17 cellular contexts compared by ENCODE assay signal in the genomic region with DNA sequence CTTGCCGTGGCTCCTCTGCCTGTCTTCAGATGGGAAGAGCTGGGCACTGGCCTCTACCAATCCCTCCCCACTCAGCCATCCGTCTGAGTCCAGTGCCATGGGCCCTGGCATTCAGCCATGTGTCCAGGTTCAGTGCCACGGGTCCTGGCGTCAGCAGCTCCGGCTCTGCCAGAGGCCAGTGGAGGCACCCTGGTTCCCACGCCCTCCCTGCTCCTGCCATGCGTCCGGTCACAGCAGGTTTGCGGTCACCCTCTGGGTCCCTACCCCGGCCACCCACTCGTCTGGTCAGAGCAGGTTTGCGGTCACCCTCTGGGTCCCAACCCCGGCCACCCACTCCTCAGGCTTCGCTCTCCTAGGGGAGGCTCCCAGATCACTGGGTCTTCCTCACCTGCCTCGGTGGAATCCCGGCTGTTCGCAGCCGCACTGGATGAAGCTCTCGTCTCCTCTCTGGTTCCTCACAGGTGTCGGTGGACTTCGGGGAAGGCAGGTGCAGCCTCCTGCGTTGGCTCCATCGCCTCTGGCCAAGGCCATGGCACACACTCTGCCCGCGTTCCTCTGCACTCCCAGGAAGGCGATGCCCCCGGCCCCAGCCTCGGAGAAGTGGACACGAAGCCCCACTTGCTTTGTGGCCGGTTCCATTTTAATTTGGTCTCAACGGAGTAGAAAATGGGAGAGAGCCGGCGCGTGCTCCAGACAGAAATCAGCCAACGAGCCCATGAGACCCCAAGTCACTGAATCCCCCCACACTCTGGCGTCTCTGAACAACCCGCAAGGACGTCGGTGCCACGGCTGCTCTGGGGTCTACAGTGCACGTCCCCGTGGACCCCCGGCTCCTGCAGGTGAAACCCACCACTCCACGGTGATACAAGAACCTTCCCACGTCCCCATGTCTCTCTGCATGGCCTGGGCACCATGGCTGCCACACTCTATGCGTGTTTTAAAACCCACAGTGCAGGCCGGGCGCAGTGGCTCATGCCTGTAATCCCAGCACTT. TPM values are rescaled to one million over a fixed set of nuclear protein-coding genes. Genes with fewer than 3 reads are reported as not detected.
DNase-seq lines count a peak whose midpoint lies in the region; ATAC-seq and TF ChIP-seq lines count a peak whose summit lies in the region.
"Had no signal": no experiment of that assay in that cellular context is flagged by ENCODE, and none has a peak within 500 bp of the region (broad histone marks: within the 10 kb centered on the region; RNA-seq: fewer than 3 reads in every experiment).

No MANE protein-coding gene starts in this region.

- no peaks in the 10 kb centered on the region for H3K9me3 Mint-ChIP-seq in naive thymus-derived CD8-positive, alpha-beta T cell
- H3K9me3 Mint-ChIP-seq: CD8-positive, alpha-beta T cell; IgD-negative memory B cell had no signal

- H3K4me3 ChIP-seq in right cardiac atrium (ENCODE audit: low read length): no peak overlapping the region
- no peak overlapping the region for H3K4me3 ChIP-seq in heart left ventricle
- H3K4me3 ChIP-seq: HAP-1, PC-9 had no signal

- H3K27me3 ChIP-seq in right cardiac atrium (ENCODE audit: control insufficient read depth, insufficient read depth) (no peaks in the 10 kb centered on the region), heart left ventricle (peaks cover 0 to 32% (median 6%) of the 10 kb centered on the region in 9 donors)

- POLR2A ChIA-PET in naive thymus-derived CD8-positive, alpha-beta T cell (lab: Charles Lee): interaction anchor here (1.3 kb wide), 1 partner anchor 9 kb away, joined by 3 read pairs; no protein-coding TSS in a partner anchor

- H3K27ac Mint-ChIP-seq in naive thymus-derived CD8-positive, alpha-beta T cell: peak overlapping the region; percentile 20 to 100 (median 72)

- H3K36me3 Mint-ChIP-seq in naive thymus-derived CD8-positive, alpha-beta T cell: no peaks in the 10 kb centered on the region
- H3K36me3 Mint-ChIP-seq: CD8-positive, alpha-beta T cell had no signal

- no peak overlapping the region for H3K27ac ChIP-seq in right cardiac atrium (ENCODE audit: low read length)
- H3K27ac ChIP-seq in heart left ventricle: no peak overlapping the region
- H3K27ac ChIP-seq: PC-9 had no signal

- TF ChIP-seq POLR2A in heart left ventricle (IDR thresholded peaks at IDR 0.05): no peak

- peaks cover 39 to 81% (median 72%) of the 10 kb centered on the region in 4 donors for H3K4me1 Mint-ChIP-seq in naive thymus-derived CD8-positive, alpha-beta T cell

- no peaks in the 10 kb centered on the region for H3K36me3 ChIP-seq in heart left ventricle
- H3K36me3 ChIP-seq: HAP-1 had no signal

- no peak for TF ChIP-seq CTCF in heart left ventricle (IDR thresholded peaks at IDR 0.05)

- H3K9me3 ChIP-seq in right cardiac atrium (ENCODE audit: control insufficient read depth, low read length) (no peaks in the 10 kb centered on the region), heart left ventricle (no peaks in the 10 kb centered on the region)
- H3K9me3 ChIP-seq: HAP-1 had no signal

- DNase-seq in right cardiac atrium (peak in 2 of 3 donors; percentile 44 to 46), heart left ventricle (no peak), cerebellar cortex (ENCODE audit: low spot score) (peak; percentile 69), posterior vena cava (ENCODE audit: low spot score) (no peak), MV-4-11 (lab: John Stamatoyannopoulos, UW) (no peak), NCI-H2227 treated with DMSO at 0.1 percent for 48 hours (lab: John Stamatoyannopoulos, UW) (no peak)
- no peak for DNase-seq in naive thymus-derived CD8-positive, alpha-beta T cell
- DNase-seq: ACHN; AML-193; CD8-positive, alpha-beta T cell; DMS79; NCI-H1105 treated with DMSO at 0.1 percent for 48 hours; NCI-H187 treated with DMSO at 0.1 percent for 48 hours; NCI-H446 treated with DMSO at 0.1 percent for 48 hours; PC-9 had no signal

- intact Hi-C loops in right cardiac atrium (cut with DNase I) (no loop called here), heart left ventricle (cut with DNase I) (no loop called here), posterior vena cava (cut with DNase I) (no loop called here)

- ATAC-seq in right cardiac atrium: no peak
- ATAC-seq in heart left ventricle: no peak
- ATAC-seq in naive thymus-derived CD8-positive, alpha-beta T cell: no peak
- ATAC-seq: CD8-positive, alpha-beta T cell had no signal

- H3K4me3 Mint-ChIP-seq in naive thymus-derived CD8-positive, alpha-beta T cell: peak overlapping the region in 3 of 10 donors; percentile 14 to 50 (median 26)
- H3K4me3 Mint-ChIP-seq: CD8-positive, alpha-beta T cell had no signal

- no peaks in the 10 kb centered on the region for H3K27me3 Mint-ChIP-seq in naive thymus-derived CD8-positive, alpha-beta T cell
- H3K27me3 Mint-ChIP-seq: IgD-negative memory B cell had no signal

- H3K4me1 ChIP-seq in right cardiac atrium (ENCODE audit: control insufficient read depth, insufficient read depth, low read length) (no peaks in the 10 kb centered on the region), heart left ventricle (peaks cover 0 to 12% (median 0%) of the 10 kb centered on the region in 12 donors)
- H3K4me1 ChIP-seq: HAP-1 had no signal

- WGBS in right cardiac atrium: 88% methylated on average over 48 of the region's 48 CpGs
- 87 to 93% (median 89%) methylated on average over 44 to 48 of the region's 48 CpGs for WGBS in heart left ventricle, 4 donors

RNA-seq across cellular contexts. Expression of a gene that starts 47.8 kb away (rescaled TPM):
- total RNA-seq in right cardiac atrium: 10 to 100 TPM; 50.4 to 65.0 (median 54.7) TPM
- 36.4 TPM for polyA plus RNA-seq in right cardiac atrium
- total RNA-seq in heart left ventricle: 10 to 100 TPM; 23.0 to 88.2 (median 45.4) TPM
- 10 to 100 TPM; 35.4 to 40.0 TPM for polyA plus RNA-seq in heart left ventricle
- 100 to 1,000 TPM in 1 of 2 experiments, 10 to 100 TPM in 1; 97.5 to 101 TPM for total RNA-seq in naive thymus-derived CD8-positive, alpha-beta T cell
- polyA plus RNA-seq in naive thymus-derived CD8-positive, alpha-beta T cell: 1 to 10 TPM in 1 of 3 donors, under 1 TPM in 2; 0.38 to 1.0 (median 0.42) TPM
- 10 to 100 TPM; 34.0 to 35.8 TPM for total RNA-seq in posterior vena cava

Comparison
In these comparisons a context has a peak if more than half of its experiments do, and no peak if none do; other contexts are left out.
1. DNase-seq: peak in right cardiac atrium (2 of 3) and cerebellar cortex (single experiment); none in heart left ventricle (0 of 5), naive thymus-derived CD8-positive, alpha-beta T cell (0 of 10), posterior vena cava (single experiment), MV-4-11 (single experiment) and NCI-H2227 treated with DMSO at 0.1 percent for 48 hours (single experiment).